Comparison of ENCODE assay signal across 1 cellular context in genomic region chr2:8860239-8860638, GRCh38.
A peak's percentile ranks its signal among the peaks of the same experiment; 100 is the strongest.
TF ChIP-seq lines count a peak whose summit lies in the region.

No MANE protein-coding gene starts in this region.

TF ChIP-seq in GM12878, 131 proteins besides CTCF, POLR2A, EP300 and RAD21:
- TF ChIP-seq PBX3 (IDR thresholded peaks at IDR 0.05; ENCODE audit: insufficient replicate concordance, low read depth, low read length) (no peak), MTA2 (IDR thresholded peaks at IDR 0.05; ENCODE audit: low read depth) (peak; percentile 74)
